In genomic region chr16:60166-60565, GRCh38 we compare ENCODE assay signal across 1 cellular context.
TF ChIP-seq lines count a peak whose summit lies in the region.

No MANE protein-coding gene starts in this region.

TF ChIP-seq in HepG2, 621 proteins besides CTCF, POLR2A, EP300 and RAD21:
- TF ChIP-seq AGO2 (optimal IDR thresholded peaks at IDR 0.05; ENCODE audit: low read depth, low read length) (peak; percentile 62), ZNF816 (CRISPR knock-in tag; IDR thresholded peaks at IDR 0.05; ENCODE audit: borderline replicate concordance) (no peak)
